9 cellular contexts compared by ENCODE assay signal in the genomic region with DNA sequence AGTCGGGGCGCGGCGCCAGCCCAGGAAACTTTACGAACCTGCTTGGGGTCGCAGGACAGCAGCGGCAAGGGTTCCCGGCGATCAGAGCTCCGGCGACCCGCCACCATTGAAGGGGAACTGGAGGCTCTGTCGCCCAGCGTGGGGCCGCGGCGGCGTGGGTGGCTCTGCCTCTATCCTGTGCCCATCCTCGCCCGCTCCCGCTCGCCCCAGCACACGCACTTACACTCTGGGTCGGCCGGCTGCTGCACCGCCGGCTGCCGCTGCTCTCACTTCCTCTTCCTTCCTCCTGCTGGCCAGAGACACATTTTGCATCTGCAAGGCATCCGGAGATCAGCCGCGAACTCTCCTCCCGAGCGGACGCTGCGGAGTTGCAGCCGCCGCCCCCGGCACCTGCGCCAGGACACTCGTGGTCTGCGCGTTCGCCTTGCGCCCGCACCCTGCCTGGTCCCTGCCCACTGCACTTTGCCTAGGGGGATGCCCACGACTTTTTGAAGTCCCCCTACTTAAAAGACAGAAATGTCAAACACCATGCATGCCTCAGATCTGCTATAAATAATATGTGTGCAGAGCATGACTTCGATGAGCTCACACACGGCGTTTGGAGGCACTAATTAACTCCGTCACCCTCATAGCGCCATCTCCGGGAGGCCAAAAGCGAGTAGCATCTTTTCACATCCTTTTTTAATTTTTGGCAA. TPM values are rescaled to one million over a fixed set of nuclear protein-coding genes. Genes with fewer than 3 reads are reported as not detected.
DNase-seq lines count a peak whose midpoint lies in the region; ATAC-seq and TF ChIP-seq lines count a peak whose summit lies in the region.
"Had no signal": no experiment of that assay in that cellular context is flagged by ENCODE, and none has a peak within 500 bp of the region (broad histone marks: within the 10 kb centered on the region; RNA-seq: fewer than 3 reads in every experiment).

A gene with protein sequence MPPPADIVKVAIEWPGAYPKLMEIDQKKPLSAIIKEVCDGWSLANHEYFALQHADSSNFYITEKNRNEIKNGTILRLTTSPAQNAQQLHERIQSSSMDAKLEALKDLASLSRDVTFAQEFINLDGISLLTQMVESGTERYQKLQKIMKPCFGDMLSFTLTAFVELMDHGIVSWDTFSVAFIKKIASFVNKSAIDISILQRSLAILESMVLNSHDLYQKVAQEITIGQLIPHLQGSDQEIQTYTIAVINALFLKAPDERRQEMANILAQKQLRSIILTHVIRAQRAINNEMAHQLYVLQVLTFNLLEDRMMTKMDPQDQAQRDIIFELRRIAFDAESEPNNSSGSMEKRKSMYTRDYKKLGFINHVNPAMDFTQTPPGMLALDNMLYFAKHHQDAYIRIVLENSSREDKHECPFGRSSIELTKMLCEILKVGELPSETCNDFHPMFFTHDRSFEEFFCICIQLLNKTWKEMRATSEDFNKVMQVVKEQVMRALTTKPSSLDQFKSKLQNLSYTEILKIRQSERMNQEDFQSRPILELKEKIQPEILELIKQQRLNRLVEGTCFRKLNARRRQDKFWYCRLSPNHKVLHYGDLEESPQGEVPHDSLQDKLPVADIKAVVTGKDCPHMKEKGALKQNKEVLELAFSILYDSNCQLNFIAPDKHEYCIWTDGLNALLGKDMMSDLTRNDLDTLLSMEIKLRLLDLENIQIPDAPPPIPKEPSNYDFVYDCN (minus strand): TSS at position 228 of the 695 bp plus-strand sequence. CDS start 106,174 bp downstream, outside the sequence.

- peak; percentile 49 to 70 for TF ChIP-seq POLR2A in suprapubic skin (IDR thresholded peaks at IDR 0.05)

- WGBS in suprapubic skin: 1% methylated on average over 32 of the region's 53 CpGs

- H3K4me1 Mint-ChIP-seq in CD4-positive, CD25-positive, alpha-beta regulatory T cell: peaks cover 13 to 55% (median 30%) of the 10 kb centered on the region in 4 donors

- TF ChIP-seq EP300 in suprapubic skin (IDR thresholded peaks at IDR 0.05): no peak

- H3K27ac ChIP-seq in CD4-positive, CD25-positive, alpha-beta regulatory T cell (ENCODE audit: insufficient read depth, low read length, poor library complexity, severe bottlenecking): peak within 1 kb of the TSS; percentile 75
- peak within 1 kb of the TSS; percentile 95 for H3K27ac ChIP-seq in suprapubic skin
- H3K27ac ChIP-seq: epithelial cell of prostate had no signal

- peak within 1 kb of the TSS; percentile 97 to 100 (median 97) for H3K27ac Mint-ChIP-seq in CD4-positive, CD25-positive, alpha-beta regulatory T cell

- peaks cover 2% of the 10 kb centered on the region for H3K27me3 ChIP-seq in CD4-positive, CD25-positive, alpha-beta regulatory T cell (ENCODE audit: control insufficient read depth, insufficient read depth, low read length)
- H3K27me3 ChIP-seq in suprapubic skin: peaks cover 4% of the 10 kb centered on the region

- H3K36me3 Mint-ChIP-seq in CD4-positive, CD25-positive, alpha-beta regulatory T cell: peaks cover 12% of the 10 kb centered on the region

- ATAC-seq in CD4-positive, CD25-positive, alpha-beta regulatory T cell (ENCODE audit: low read depth in 2 of 2): peak; percentile 82 to 83
- peak; percentile 94 for ATAC-seq in GM19438 (IDR thresholded peaks at IDR 0.05; ENCODE audit: low read depth, unreplicated experiment)

- H3K4me3 ChIP-seq in CD4-positive, CD25-positive, alpha-beta regulatory T cell (ENCODE audit: low read depth, low read length): peak within 1 kb of the TSS; percentile 64
- peak within 1 kb of the TSS; percentile 81 for H3K4me3 ChIP-seq in suprapubic skin

- no peaks in the 10 kb centered on the region for H3K9me3 ChIP-seq in CD4-positive, CD25-positive, alpha-beta regulatory T cell (ENCODE audit: control insufficient read depth in 2 of 2, low read length in 2 of 2)
- no peaks in the 10 kb centered on the region for H3K9me3 ChIP-seq in suprapubic skin

- DNase-seq in CD4-positive, CD25-positive, alpha-beta regulatory T cell: peak; percentile 58 to 90 (median 82)
- DNase-seq in HK-2 (ENCODE audit: unreplicated experiment): peak; percentile 51
- DNase-seq in SIG-M5 treated with dmso at 0.1 percent for 504 hours (lab: John Stamatoyannopoulos, UW; ENCODE audit: unreplicated experiment): peak; percentile 94
- peak; percentile 62 for DNase-seq in activated gamma-delta T cell treated with anti-CD3 and anti-CD28 coated beads, Interleukin-2, amount 50 U/mL, for 16 hours (ENCODE audit: low read depth)
- no peak for DNase-seq in glomerular endothelial cell (ENCODE audit: extremely low read depth, low read depth, low spot score)
- peak in 51 of 56 donors; percentile 13 to 82 (median 61) for DNase-seq in nucleus accumbens (lab: John Stamatoyannopoulos, UW)
- DNase-seq in suprapubic skin (ENCODE audit: low spot score in 2 of 2): peak; percentile 87

- H3K4me1 ChIP-seq in CD4-positive, CD25-positive, alpha-beta regulatory T cell (ENCODE audit: control insufficient read depth, insufficient read depth, low read length, poor library complexity, severe bottlenecking): peaks cover 29% of the 10 kb centered on the region
- peaks cover 19% of the 10 kb centered on the region for H3K4me1 ChIP-seq in suprapubic skin

- TF ChIP-seq CTCF in suprapubic skin (IDR thresholded peaks at IDR 0.05): peak; percentile 24 to 53

- H3K36me3 ChIP-seq in CD4-positive, CD25-positive, alpha-beta regulatory T cell (ENCODE audit: control insufficient read depth, insufficient read depth, low read length): no peaks in the 10 kb centered on the region
- H3K36me3 ChIP-seq in suprapubic skin: no peaks in the 10 kb centered on the region

- H3K27me3 Mint-ChIP-seq in CD4-positive, CD25-positive, alpha-beta regulatory T cell: peaks cover 31% of the 10 kb centered on the region

- peak within 1 kb of the TSS; percentile 92 to 98 (median 96) for H3K4me3 Mint-ChIP-seq in CD4-positive, CD25-positive, alpha-beta regulatory T cell

- H3K9me3 Mint-ChIP-seq in CD4-positive, CD25-positive, alpha-beta regulatory T cell: peaks cover 0 to 3% (median 0%) of the 10 kb centered on the region in 7 donors

RNA-seq across cellular contexts. Expression of the gene that starts here (rescaled TPM):
- 162 TPM for total RNA-seq in CD4-positive, CD25-positive, alpha-beta regulatory T cell
- 10 to 100 TPM; 39.5 to 56.0 (median 51.5) TPM for polyA plus RNA-seq in CD4-positive, CD25-positive, alpha-beta regulatory T cell
- total RNA-seq in glomerular endothelial cell (27.9 and 62.2 TPM in 2 replicates), suprapubic skin (10 to 100 TPM in 3 of 4 donors, 1 to 10 TPM in 1; 9.8 to 49.6 (median 22.2) TPM)
